Comparison of ENCODE assay signal across 21 cellular contexts in the genomic region with DNA sequence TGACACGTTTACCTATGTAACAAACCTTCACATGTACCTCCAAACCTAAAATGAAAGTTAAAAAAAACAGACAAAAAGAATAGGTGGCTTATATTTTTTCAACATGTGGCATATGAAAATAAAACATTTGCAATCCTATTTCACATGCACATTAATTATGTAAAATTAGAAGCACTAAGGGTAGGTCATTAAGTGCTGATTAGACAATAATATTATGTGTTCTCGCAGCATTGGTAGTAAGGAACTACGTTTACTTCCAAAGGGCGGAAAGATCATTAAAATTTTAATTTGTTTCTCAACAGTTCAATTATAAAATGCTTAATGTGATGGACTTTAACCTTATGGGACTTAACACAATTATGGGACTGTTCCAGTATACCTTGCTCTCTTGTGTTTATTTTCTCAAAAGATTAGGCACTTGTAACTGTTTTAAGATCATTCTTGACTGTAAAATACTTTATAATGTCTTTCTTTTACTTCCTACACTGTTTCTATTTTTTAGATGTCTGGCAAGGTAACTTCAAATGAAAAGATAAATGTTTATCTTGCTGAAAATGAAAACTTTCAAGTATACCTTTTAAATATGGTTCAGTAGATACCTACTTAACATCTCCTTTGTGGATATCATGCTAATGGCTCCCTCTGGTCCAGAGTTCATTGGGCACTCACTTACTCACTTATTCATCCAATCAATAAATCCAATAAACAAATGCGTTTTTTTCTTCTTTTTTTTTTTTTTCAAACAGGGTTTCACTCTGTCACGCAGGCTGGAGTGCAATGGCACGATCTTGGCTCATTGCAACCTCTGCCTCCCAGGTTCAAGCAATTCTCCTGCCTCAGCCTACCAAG.
A peak's percentile ranks its signal among the peaks of the same experiment; 100 is the strongest.
DNase-seq lines count a peak whose midpoint lies in the region; ATAC-seq, FAIRE-seq and TF ChIP-seq lines count a peak whose summit lies in the region.
"Had no signal": no experiment of that assay in that cellular context is flagged by ENCODE, and none has a peak within 500 bp of the region (broad histone marks: within the 10 kb centered on the region; RNA-seq: fewer than 3 reads in every experiment).

No MANE protein-coding gene starts in this region.

- TF ChIP-seq EP300 in SK-N-SH (IDR thresholded peaks at IDR 0.05; ENCODE audit: borderline replicate concordance in 1 of 2, low read depth in 1 of 2, low read length in 1 of 2), result no peak

- no peak for TF ChIP-seq RAD21 in SK-N-SH (IDR thresholded peaks at IDR 0.05; ENCODE audit: low read length)

- POLR2A ChIA-PET in SK-N-SH (lab: Yijun Ruan, JAX), result no interaction called here

- no peak for TF ChIP-seq POLR2A in right lobe of liver (IDR thresholded peaks at IDR 0.05)

- no peaks in the 10 kb centered on the region for H3F3A ChIP-seq in SK-N-SH (replicated peaks; ENCODE audit: insufficient read depth)

- H3K9me3 ChIP-seq in SK-N-SH (no peaks in the 10 kb centered on the region), right lobe of liver (no peaks in the 10 kb centered on the region), small intestine (ENCODE audit: control insufficient read depth, low read depth) (no peaks in the 10 kb centered on the region)

- TF ChIP-seq CTCF in SK-N-SH (IDR thresholded peaks at IDR 0.05) (no peak), right lobe of liver (IDR thresholded peaks at IDR 0.05) (no peak)

- H3K27me3 ChIP-seq in SK-N-SH (ENCODE audit: insufficient read depth) (no peaks in the 10 kb centered on the region), right lobe of liver (no peaks in the 10 kb centered on the region), small intestine (ENCODE audit: control insufficient read depth in 2 of 2, insufficient read depth in 2 of 2, low read length in 2 of 2) (no peaks in the 10 kb centered on the region)
- H3K27me3 ChIP-seq: BLaER1 treated with 17β-estradiol and CSF1 and Interleukin-3, amounts not matched to agents 10 nM and 100 nM had no signal

- 1% methylated on average over 7 of the region's 7 CpGs for WGBS in SK-N-SH (ENCODE audit: low lambda C conversion rate)
- WGBS in right lobe of liver (ENCODE audit: insufficient coverage, low coverage, low lambda C conversion rate, missing lambda C conversion rate), result 58% methylated on average over 7 of the region's 7 CpGs
- 19 to 61% (median 46%) methylated on average over 7 of the region's 7 CpGs for WGBS in small intestine, 3 donors

- no peaks in the 10 kb centered on the region for H3K79me2 ChIP-seq in SK-N-SH (ENCODE audit: insufficient read depth)

- peak; percentile 91 for FAIRE-seq in small intestine (lab: Jason Lieb, UNC)
- FAIRE-seq: HTR-8/SVneo had no signal

- no peaks in the 10 kb centered on the region for H3K36me3 Mint-ChIP-seq in activated T-cell treated with anti-CD3 and anti-CD28 coated beads, Interleukin-2, amount 50 U/mL, for 24 hours (ENCODE audit: low read depth)
- H3K36me3 Mint-ChIP-seq: CD8-positive, alpha-beta T cell had no signal

- CTCF ChIA-PET in SK-N-SH (lab: Yijun Ruan, JAX), result no interaction called here

- H3K27ac ChIP-seq in SK-N-SH (ENCODE audit: low read depth in 2 of 2, low read length in 1 of 2) (no peak overlapping the region), right lobe of liver (peak overlapping the region in 1 of 3 donors; percentile 54), small intestine (ENCODE audit: low read depth in 1 of 2, low read length in 1 of 2) (no peak overlapping the region)
- H3K27ac ChIP-seq: BLaER1 treated with 17β-estradiol and CSF1 and Interleukin-3, amounts not matched to agents 10 nM and 100 nM; HL-60 had no signal

- no peaks in the 10 kb centered on the region for H3K36me3 ChIP-seq in SK-N-SH (replicated peaks in 1 of 2; ENCODE audit: control insufficient read depth in 1 of 2, insufficient read depth in 2 of 2, low read length in 1 of 2)
- H3K36me3 ChIP-seq in right lobe of liver, result no peaks in the 10 kb centered on the region
- no peaks in the 10 kb centered on the region for H3K36me3 ChIP-seq in small intestine (ENCODE audit: control insufficient read depth in 2 of 2, insufficient read depth in 2 of 2, low read length in 2 of 2)

- ATAC-seq in SK-N-SH treated with all-trans-retinoic acid at 6 μM for 48 hours (no peak), left colon (peak; percentile 83), right lobe of liver (peak in 3 of 4 donors; percentile 41 to 70 (median 67))
- ATAC-seq in stimulated activated naive CD8-positive, alpha-beta T cell treated with anti-CD3 and anti-CD28 coated beads, Interleukin-15, amount 100 ng/mL, for 72 hours, result no peak
- ATAC-seq: CD8-positive, alpha-beta T cell; HCT116 had no signal

- intact Hi-C loops in left colon (cut with DNase I, micrococcal nuclease), result no loop called here
- intact Hi-C loops in right lobe of liver (cut with DNase I), result no loop called here

- H3K27ac Mint-ChIP-seq in stimulated activated naive CD8-positive, alpha-beta T cell treated with anti-CD3 and anti-CD28 coated beads, Interleukin-15, amount 100 ng/mL, for 72 hours, result no peak overlapping the region
- H3K27ac Mint-ChIP-seq in activated T-cell treated with anti-CD3 and anti-CD28 coated beads, Interleukin-2, amount 50 U/mL, for 24 hours, result no peak overlapping the region
- H3K27ac Mint-ChIP-seq: B cell; CD8-positive, alpha-beta T cell; HFFc6 had no signal

- no peaks in the 10 kb centered on the region for H3K4me1 Mint-ChIP-seq in stimulated activated naive CD8-positive, alpha-beta T cell treated with anti-CD3 and anti-CD28 coated beads, Interleukin-15, amount 100 ng/mL, for 72 hours
- no peaks in the 10 kb centered on the region for H3K4me1 Mint-ChIP-seq in activated T-cell treated with anti-CD3 and anti-CD28 coated beads, Interleukin-2, amount 50 U/mL, for 24 hours (ENCODE audit: low read depth)
- H3K4me1 Mint-ChIP-seq: B cell had no signal

- no peak overlapping the region for H3K4me2 ChIP-seq in SK-N-SH
- H3K4me2 ChIP-seq: BLaER1 treated with 17β-estradiol and CSF1 and Interleukin-3, amounts not matched to agents 10 nM and 100 nM had no signal

- H3K4me1 ChIP-seq in SK-N-SH (ENCODE audit: control insufficient read depth in 1 of 2, insufficient read depth in 2 of 2, low read depth in 1 of 2, low read length in 1 of 2) (no peaks in the 10 kb centered on the region), right lobe of liver (peaks cover 0 to 15% (median 0%) of the 10 kb centered on the region in 4 donors), small intestine (ENCODE audit: control insufficient read depth in 2 of 2, insufficient read depth in 1 of 2, low read depth in 1 of 2, low read length in 1 of 2) (no peaks in the 10 kb centered on the region)

- H2AFZ ChIP-seq in SK-N-SH (ENCODE audit: low read depth), result 0 out of 2 replicates have a peak overlapping the region, but pooled peaks have one; percentile 29

- no peak overlapping the region for H3K9ac ChIP-seq in SK-N-SH
- H3K9ac ChIP-seq: BLaER1 treated with 17β-estradiol and CSF1 and Interleukin-3, amounts not matched to agents 10 nM and 100 nM had no signal

- H3K9me3 Mint-ChIP-seq in stimulated activated naive CD8-positive, alpha-beta T cell treated with anti-CD3 and anti-CD28 coated beads, Interleukin-15, amount 100 ng/mL, for 72 hours, result peaks cover 0 to 4% of the 10 kb centered on the region in 2 donors
- no peaks in the 10 kb centered on the region for H3K9me3 Mint-ChIP-seq in activated T-cell treated with anti-CD3 and anti-CD28 coated beads, Interleukin-2, amount 50 U/mL, for 24 hours
- H3K9me3 Mint-ChIP-seq: CD8-positive, alpha-beta T cell had no signal

- H4K20me1 ChIP-seq in SK-N-SH (ENCODE audit: insufficient read depth), result no peaks in the 10 kb centered on the region
- H4K20me1 ChIP-seq: BLaER1 treated with 17β-estradiol and CSF1 and Interleukin-3, amounts not matched to agents 10 nM and 100 nM had no signal

- no peaks in the 10 kb centered on the region; the same call in 1 of the 2 replicates for H3K9me2 ChIP-seq in SK-N-SH

- DNase-seq in SK-N-SH, result no peak
- DNase-seq in left colon, result no peak
- DNase-seq in right lobe of liver, result no peak
- peak; percentile 83 for DNase-seq in small intestine
- no peak for DNase-seq in stimulated activated naive CD8-positive, alpha-beta T cell treated with anti-CD3 and anti-CD28 coated beads, Interleukin-15, amount 100 ng/mL, for 72 hours
- no peak for DNase-seq in activated T-cell treated with anti-CD3 and anti-CD28 coated beads, Interleukin-2, amount 50 U/mL, for 24 hours
- DNase-seq in inferior parietal cortex (ENCODE audit: extremely low spot score), result no peak
- DNase-seq: 8988T; Calu3; CD8-positive, alpha-beta T cell; DMS79 treated with DMSO at 0.1 percent for 48 hours; GF-D8; GOT3; H7; HFFc6 had no signal

- H3K4me3 Mint-ChIP-seq in stimulated activated naive CD8-positive, alpha-beta T cell treated with anti-CD3 and anti-CD28 coated beads, Interleukin-15, amount 100 ng/mL, for 72 hours, result no peak overlapping the region
- no peak overlapping the region for H3K4me3 Mint-ChIP-seq in activated T-cell treated with anti-CD3 and anti-CD28 coated beads, Interleukin-2, amount 50 U/mL, for 24 hours
- H3K4me3 Mint-ChIP-seq: B cell; CD8-positive, alpha-beta T cell; HFFc6 had no signal

- H3K4me3 ChIP-seq in SK-N-SH (ENCODE audit: low read depth in 2 of 2, low read length in 1 of 2), result no peak overlapping the region
- no peak overlapping the region for H3K4me3 ChIP-seq in right lobe of liver
- H3K4me3 ChIP-seq in small intestine (ENCODE audit: low read depth in 1 of 2, low read length in 2 of 2), result no peak overlapping the region
- H3K4me3 ChIP-seq: BLaER1 treated with 17β-estradiol and CSF1 and Interleukin-3, amounts not matched to agents 10 nM and 100 nM had no signal

- no peaks in the 10 kb centered on the region for H3K27me3 Mint-ChIP-seq in stimulated activated naive CD8-positive, alpha-beta T cell treated with anti-CD3 and anti-CD28 coated beads, Interleukin-15, amount 100 ng/mL, for 72 hours
- H3K27me3 Mint-ChIP-seq in activated T-cell treated with anti-CD3 and anti-CD28 coated beads, Interleukin-2, amount 50 U/mL, for 24 hours, result no peaks in the 10 kb centered on the region
- H3K27me3 Mint-ChIP-seq: B cell had no signal

TF ChIP-seq in SK-N-SH, 30 proteins besides CTCF, POLR2A, EP300 and RAD21 (continues in another document):
- TF ChIP-seq RCOR1 (IDR thresholded peaks at IDR 0.05; ENCODE audit: low read length) (no peak), POLR2AphosphoS5 (IDR thresholded peaks at IDR 0.05; ENCODE audit: low read depth, low read length) (no peak), GATA2 (CRISPR knock-in tag; IDR thresholded peaks at IDR 0.05) (no peak)

TF ChIP-seq in SK-N-SH treated with all-trans-retinoic acid at 6 μM for 48 hours, 23 proteins besides CTCF, POLR2A, EP300 and RAD21 (continues in another document):
- no peak for TF ChIP-seq PPARA (CRISPR knock-in tag; IDR thresholded peaks at IDR 0.05; ENCODE audit: borderline replicate concordance)

Comparison
In these comparisons a context has a peak if more than half of its experiments do, and no peak if none do; other contexts are left out.
1. ATAC-seq: peak in left colon (single experiment) and right lobe of liver (3 of 4); none in SK-N-SH treated with all-trans-retinoic acid at 6 μM for 48 hours (single experiment) and stimulated activated naive CD8-positive, alpha-beta T cell treated with anti-CD3 and anti-CD28 coated beads, Interleukin-15, amount 100 ng/mL, for 72 hours (single experiment).